10 cellular contexts compared by ENCODE assay signal in the genomic region with DNA sequence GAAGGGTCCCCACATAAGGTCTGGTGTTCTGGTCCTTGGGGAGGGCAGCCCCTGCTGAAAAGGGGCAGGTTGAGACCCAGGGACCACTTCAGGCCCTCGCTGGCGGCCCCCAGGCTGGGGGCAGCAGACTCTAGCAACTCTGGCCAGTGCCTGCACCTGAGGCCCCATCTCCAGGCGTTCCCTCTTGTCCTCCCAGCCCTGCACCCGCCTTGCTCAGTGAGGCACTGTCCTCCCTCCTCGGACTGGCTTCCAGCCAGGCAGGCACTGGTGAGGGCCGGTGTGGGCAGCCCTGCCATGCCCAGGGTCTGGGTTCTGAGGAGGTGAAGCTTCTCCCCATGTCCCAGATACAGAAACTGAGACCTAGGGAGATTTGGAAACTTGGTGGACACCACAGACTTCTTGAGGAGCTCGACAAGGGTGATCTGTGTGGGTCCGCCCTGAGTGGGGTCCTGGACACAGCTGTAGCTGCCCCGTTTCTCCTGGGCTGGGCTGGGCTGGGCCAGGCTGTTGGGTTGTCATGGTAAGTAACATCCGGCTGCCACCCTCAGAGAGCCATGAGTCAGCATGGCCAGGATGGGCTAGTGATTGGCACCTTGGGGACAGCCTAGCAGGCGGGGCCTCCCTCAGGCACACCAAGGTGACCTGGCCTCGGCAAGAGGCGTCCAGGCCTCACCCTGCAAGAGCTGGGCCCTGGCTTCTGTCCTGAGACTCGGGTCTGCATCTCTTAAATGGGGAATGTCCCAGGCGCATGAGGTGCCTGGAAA. TPM values are rescaled to one million over a fixed set of nuclear protein-coding genes. Genes with fewer than 3 reads are reported as not detected.
DNase-seq lines count a peak whose midpoint lies in the region; ATAC-seq and TF ChIP-seq lines count a peak whose summit lies in the region.
"Had no signal": no experiment of that assay in that cellular context is flagged by ENCODE, and none has a peak within 500 bp of the region (broad histone marks: within the 10 kb centered on the region; RNA-seq: fewer than 3 reads in every experiment).

No MANE protein-coding gene starts in this region.

- no peak for TF ChIP-seq EP300 in tibial nerve (IDR thresholded peaks at IDR 0.05)

- H3K27me3 ChIP-seq in heart right ventricle (no peaks in the 10 kb centered on the region), thoracic aorta (replicated peaks; ENCODE audit: insufficient read depth) (no peaks in the 10 kb centered on the region), tibial nerve (no peaks in the 10 kb centered on the region)
- H3K27me3 ChIP-seq: gastroesophageal sphincter had no signal

- TF ChIP-seq CTCF in heart right ventricle (IDR thresholded peaks at IDR 0.05): no peak
- no peak for TF ChIP-seq CTCF in thoracic aorta (IDR thresholded peaks at IDR 0.05)
- no peak for TF ChIP-seq CTCF in tibial nerve (IDR thresholded peaks at IDR 0.05)

- no peak for DNase-seq in activated T-cell treated with anti-CD3 and anti-CD28 coated beads, Interleukin-2, amount 50 U/mL, for 4 hours
- DNase-seq in activated T-cell treated with anti-CD3 and anti-CD28 coated beads for 4 hours (no peak), heart right ventricle (peak in 1 of 2 donors; percentile 57), thoracic aorta (ENCODE audit: low spot score) (no peak), tibial nerve (ENCODE audit: low spot score in 2 of 2) (no peak), NOMO-1 treated with DMSO at 0.1 percent for 48 hours (lab: John Stamatoyannopoulos, UW; ENCODE audit: unreplicated experiment) (no peak), cerebellar cortex (ENCODE audit: low spot score) (no peak)
- peak; percentile 34 to 43 for DNase-seq in activated CD4-positive, alpha-beta T cell treated with anti-CD3 and anti-CD28 coated beads, Interleukin-2, amount 50 U/mL, for 48 hours
- DNase-seq: DMS79 treated with DMSO at 0.1 percent for 48 hours had no signal

- H3K4me1 ChIP-seq in heart right ventricle: peaks cover 0 to 33% (median 16%) of the 10 kb centered on the region in 9 donors
- peaks cover 8 to 18% of the 10 kb centered on the region in 2 donors for H3K4me1 ChIP-seq in thoracic aorta (ENCODE audit: control insufficient read depth in 1 of 2, low read depth in 2 of 2)
- peaks cover 0 to 35% (median 11%) of the 10 kb centered on the region in 4 donors for H3K4me1 ChIP-seq in tibial nerve

- no peak for TF ChIP-seq POLR2A in tibial nerve (IDR thresholded peaks at IDR 0.05)

- H3K27ac ChIP-seq in heart right ventricle: peak overlapping the region in 7 of 10 donors; percentile 15 to 70 (median 53)
- peak overlapping the region in 1 of 2 donors; percentile 37 for H3K27ac ChIP-seq in thoracic aorta
- peak overlapping the region in 1 of 4 donors; percentile 25 for H3K27ac ChIP-seq in tibial nerve

- H3K36me3 ChIP-seq in heart right ventricle (peaks cover 0 to 23% (median 0%) of the 10 kb centered on the region in 9 donors), thoracic aorta (peaks cover 2% of the 10 kb centered on the region), tibial nerve (peaks cover 0 to 18% (median 0%) of the 10 kb centered on the region in 3 donors)

- WGBS in heart right ventricle, 2 donors: 61 to 62% methylated on average over 15 of the region's 15 CpGs
- WGBS in tibial nerve, 2 donors: 58 to 72% methylated on average over 8 to 11 of the region's 15 CpGs

- ATAC-seq in activated T-cell treated with anti-CD3 and anti-CD28 coated beads, Interleukin-2, amount 50 U/mL, for 4 hours: peak; percentile 55 to 61
- peak in 7 of 8 donors; percentile 18 to 83 (median 52) for ATAC-seq in heart right ventricle
- peak; percentile 13 for ATAC-seq in thoracic aorta (ENCODE audit: insufficient number of reproducible peaks, low FRiP score, low read depth)
- ATAC-seq: gastroesophageal sphincter had no signal

- H3K4me1 Mint-ChIP-seq in activated T-cell treated with anti-CD3 and anti-CD28 coated beads, Interleukin-2, amount 50 U/mL, for 4 hours (ENCODE audit: low read depth): peaks cover 14% of the 10 kb centered on the region

- H3K27me3 Mint-ChIP-seq in activated T-cell treated with anti-CD3 and anti-CD28 coated beads, Interleukin-2, amount 50 U/mL, for 4 hours (ENCODE audit: low read depth): no peaks in the 10 kb centered on the region

- H3K4me3 Mint-ChIP-seq in activated T-cell treated with anti-CD3 and anti-CD28 coated beads, Interleukin-2, amount 50 U/mL, for 4 hours: no peak overlapping the region

- intact Hi-C loops in heart right ventricle (cut with DNase I): no loop called here

- H3K36me3 Mint-ChIP-seq in activated T-cell treated with anti-CD3 and anti-CD28 coated beads, Interleukin-2, amount 50 U/mL, for 4 hours (ENCODE audit: insufficient read depth): peaks cover 5% of the 10 kb centered on the region

- H3K4me3 ChIP-seq in heart right ventricle: no peak overlapping the region
- H3K4me3 ChIP-seq in thoracic aorta: no peak overlapping the region
- H3K4me3 ChIP-seq in tibial nerve: no peak overlapping the region
- H3K4me3 ChIP-seq: gastroesophageal sphincter had no signal

- peaks cover 19% of the 10 kb centered on the region for H3K9me3 Mint-ChIP-seq in activated T-cell treated with anti-CD3 and anti-CD28 coated beads, Interleukin-2, amount 50 U/mL, for 4 hours

- H3K9me3 ChIP-seq in heart right ventricle: peaks cover 0 to 20% (median 5%) of the 10 kb centered on the region in 11 donors
- peaks cover 13% of the 10 kb centered on the region for H3K9me3 ChIP-seq in thoracic aorta
- peaks cover 0 to 18% (median 2%) of the 10 kb centered on the region in 4 donors for H3K9me3 ChIP-seq in tibial nerve

RNA-seq across cellular contexts. Expression of a gene that starts 11.1 kb away (rescaled TPM):
- 10 to 100 TPM in 1 of 3 donors, 1 to 10 TPM in 2; 6.9 to 11.0 (median 8.6) TPM for total RNA-seq in activated T-cell treated with anti-CD3 and anti-CD28 coated beads, Interleukin-2, amount 50 U/mL, for 4 hours
- total RNA-seq in heart right ventricle (1 to 10 TPM in 3 of 10 donors, under 1 TPM in 6, not detected in 1; 0.39 to 2.8 (median 0.80) TPM), thoracic aorta (10 to 100 TPM; 14.4 to 21.3 TPM), tibial nerve (1 to 10 TPM; 3.3 to 6.1 (median 5.1) TPM)
- polyA plus RNA-seq in heart right ventricle: 10 to 100 TPM in 1 of 2 donors, 1 to 10 TPM in 1; 1.6 to 14.2 TPM

RNA-seq across cellular contexts. Expression of a gene that starts 51.8 kb away (rescaled TPM):
- total RNA-seq in activated T-cell treated with anti-CD3 and anti-CD28 coated beads, Interleukin-2, amount 50 U/mL, for 4 hours: 100 to 1,000 TPM; 194 to 201 (median 199) TPM
- 100 to 1,000 TPM; 167 to 233 (median 191) TPM for total RNA-seq in heart right ventricle
- 100 to 1,000 TPM in 1 of 2 donors, 10 to 100 TPM in 1; 98.5 to 102 TPM for polyA plus RNA-seq in heart right ventricle
- total RNA-seq in thoracic aorta: 10 to 100 TPM; 62.8 to 83.7 TPM
- 100 to 1,000 TPM in 2 of 4 donors, 10 to 100 TPM in 2; 94.3 to 129 (median 111) TPM for total RNA-seq in tibial nerve

RNA-seq across cellular contexts. Expression of a gene that starts 54.8 kb away (rescaled TPM):
- 1 to 10 TPM in 1 of 3 donors, under 1 TPM in 2; 0.71 to 1.0 (median 0.76) TPM for total RNA-seq in activated T-cell treated with anti-CD3 and anti-CD28 coated beads, Interleukin-2, amount 50 U/mL, for 4 hours
- total RNA-seq in heart right ventricle: 10 to 100 TPM; 16.9 to 48.0 (median 25.4) TPM
- polyA plus RNA-seq in heart right ventricle: 10 to 100 TPM; 50.3 to 55.3 TPM
- 10 to 100 TPM; 17.1 to 25.0 TPM for total RNA-seq in thoracic aorta
- 100 to 1,000 TPM; 128 to 330 (median 260) TPM for total RNA-seq in tibial nerve

Comparison
In these comparisons a context has a peak if more than half of its experiments do, and no peak if none do; other contexts are left out.
1. DNase-seq: peak in activated CD4-positive, alpha-beta T cell treated with anti-CD3 and anti-CD28 coated beads, Interleukin-2, amount 50 U/mL, for 48 hours (2 of 2); none in activated T-cell treated with anti-CD3 and anti-CD28 coated beads, Interleukin-2, amount 50 U/mL, for 4 hours (single experiment), activated T-cell treated with anti-CD3 and anti-CD28 coated beads for 4 hours (single experiment), thoracic aorta (single experiment), tibial nerve (0 of 2), NOMO-1 treated with DMSO at 0.1 percent for 48 hours (single experiment) and cerebellar cortex (single experiment).
2. RNA of a gene that starts 54.8 kb away (total RNA-seq): 128 to 330 TPM in tibial nerve, 16.9 to 48.0 TPM in heart right ventricle and 17.1 to 25.0 TPM in thoracic aorta; 0.71 to 1.0 TPM in activated T-cell treated with anti-CD3 and anti-CD28 coated beads, Interleukin-2, amount 50 U/mL, for 4 hours; every median in the first group is over 4 times any median in the second.
3. Peak in every context shown above with its lines, with median percentiles within 50 percentile points of each other: ATAC-seq.